Comparison of ENCODE assay signal across 26 cellular contexts in genomic region chr9:103898550-103898949, GRCh38.
"Had no signal": no experiment of that assay in that cellular context is flagged by ENCODE, and none has a peak within 500 bp of the region (broad histone marks: within the 10 kb centered on the region; RNA-seq: fewer than 3 reads in every experiment).

No MANE protein-coding gene starts in this region.

- H3K27ac ChIP-seq: colonic mucosa, epithelial cell of prostate, esophagus squamous epithelium, gastrocnemius medialis, heart right ventricle, left lung, lower lobe of right lung had no signal

- ATAC-seq: effector memory CD8-positive, alpha-beta T cell; esophagus mucosa; gastrocnemius medialis; heart right ventricle; left cardiac atrium; left lung; left ventricle myocardium superior; lower lobe of right lung; mucosa of descending colon had no signal

- H3K27me3 ChIP-seq: colonic mucosa, esophagus squamous epithelium, gastrocnemius medialis, heart right ventricle, left lung had no signal

- H3K9me3 ChIP-seq: colonic mucosa, esophagus squamous epithelium, gastrocnemius medialis, heart right ventricle, left lung, lower lobe of right lung, mucosa of descending colon had no signal

- DNase-seq: colonic mucosa; cortex of kidney; effector CD8-positive, alpha-beta T cell; effector memory CD8-positive, alpha-beta T cell; endodermal cell; erythroblast; esophagus squamous epithelium; foreskin fibroblast; foreskin melanocyte; gastrocnemius medialis; glutamatergic neuron; head of caudate nucleus; heart right ventricle; hippocampal formation; left cardiac atrium; left lung; left ventricle myocardium superior; lower lobe of right lung; mesenchymal stem cell; mucosa of descending colon; naive B cell had no signal

- H3K4me1 ChIP-seq: colonic mucosa, esophagus squamous epithelium, gastrocnemius medialis, heart right ventricle, left lung, lower lobe of right lung had no signal

- H3K4me3 ChIP-seq: colonic mucosa, esophagus squamous epithelium, gastrocnemius medialis, heart right ventricle, left lung, lower lobe of right lung, mucosa of descending colon had no signal

- H3K36me3 ChIP-seq: colonic mucosa, esophagus squamous epithelium, gastrocnemius medialis, heart right ventricle, left lung, lower lobe of right lung had no signal

- FAIRE-seq: endometrium, islet of Langerhans, keratinocyte had no signal
